In the genomic region with DNA sequence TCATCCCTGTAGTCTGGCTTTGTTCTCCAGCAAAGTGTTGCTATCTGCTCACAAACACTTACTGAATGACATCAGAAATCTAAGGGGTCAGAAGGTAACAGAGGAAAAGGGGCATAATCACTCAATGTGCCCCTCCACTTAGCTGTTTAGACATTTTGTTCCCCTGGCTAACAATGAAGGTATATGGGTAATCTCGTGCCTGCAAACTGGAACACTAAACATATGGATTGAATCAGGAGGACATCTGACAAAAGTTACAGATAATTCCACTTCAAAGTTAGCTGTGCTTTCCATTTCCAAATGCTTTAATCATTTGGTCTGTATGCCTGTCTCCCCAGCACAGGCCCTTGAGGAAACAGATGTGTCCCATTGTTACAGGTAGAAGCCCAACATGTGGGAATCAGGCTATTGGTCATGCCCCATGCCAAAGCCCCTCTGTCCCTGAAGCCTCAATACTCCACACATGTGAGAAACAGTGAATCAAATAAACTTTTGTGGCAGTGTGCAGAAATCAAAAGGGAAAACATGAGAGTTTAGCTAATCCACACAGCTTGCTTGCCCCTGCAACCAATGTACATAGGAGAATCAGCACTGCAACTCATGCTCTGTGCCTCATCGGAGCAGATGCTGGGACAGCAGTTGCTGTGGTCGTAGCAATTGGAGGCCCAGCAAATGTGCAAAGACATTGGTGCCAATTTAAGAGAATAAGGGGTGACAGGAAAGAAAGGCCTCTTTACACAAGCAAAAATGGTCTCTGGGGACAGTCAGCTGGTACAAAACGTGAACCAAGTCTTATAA, we compare ENCODE assay signal across 17 cellular contexts.
DNase-seq lines count a peak whose midpoint lies in the region; ATAC-seq and TF ChIP-seq lines count a peak whose summit lies in the region.
"Had no signal": no experiment of that assay in that cellular context is flagged by ENCODE, and none has a peak within 500 bp of the region (broad histone marks: within the 10 kb centered on the region; RNA-seq: fewer than 3 reads in every experiment).

No MANE protein-coding gene starts in this region.

- TF ChIP-seq CTCF in heart left ventricle (IDR thresholded peaks at IDR 0.05), result no peak

- H3K4me3 ChIP-seq in heart left ventricle, result no peak overlapping the region

- H3K36me3 ChIP-seq in heart left ventricle, result no peaks in the 10 kb centered on the region

- no peaks in the 10 kb centered on the region for H3K27me3 ChIP-seq in heart left ventricle

- DNase-seq in EH (ENCODE audit: low read depth) (peak; percentile 39), heart left ventricle (no peak), sciatic nerve (ENCODE audit: low spot score) (no peak), caudate nucleus (lab: John Stamatoyannopoulos, UW) (no peak), EL (no peak)
- DNase-seq in NK-92 treated with Interleukin-12 subunit alpha and Interleukin-12 subunit beta, amount 100 ng/mL, for 24 hours (lab: John Stamatoyannopoulos, UW), result no peak
- DNase-seq: activated CD4-positive, alpha-beta T cell treated with anti-CD3 and anti-CD28 coated beads for 48 hours; activated T-cell treated with anti-CD3 and anti-CD28 coated beads for 4 hours; cerebellar nuclear complex; HCEC 1CT; hippocampal formation; Karpas-422; NCI-H1417 treated with DMSO at 0.1 percent for 48 hours; stimulated activated naive CD4-positive, alpha-beta T cell treated with Interleukin-2 at 50 U/mL for 16 hours had no signal

- ATAC-seq in SK-N-SH treated with all-trans-retinoic acid at 6 μM for 48 hours, result peak; percentile 62
- peak; percentile 21 to 40 (median 31) for ATAC-seq in heart left ventricle
- peak; percentile 55 for ATAC-seq in sciatic nerve
- ATAC-seq in GM21381 (IDR thresholded peaks at IDR 0.05; ENCODE audit: unreplicated experiment), result no peak
- ATAC-seq: left lobe of liver had no signal

- peaks cover 0 to 64% (median 21%) of the 10 kb centered on the region in 12 donors for H3K4me1 ChIP-seq in heart left ventricle

- WGBS in heart left ventricle, 4 donors, result 27 to 43% (median 33%) methylated on average over 4 of the region's 4 CpGs

- peak overlapping the region; percentile 29 to 79 (median 64) for H3K27ac ChIP-seq in heart left ventricle
- H3K27ac ChIP-seq in caudate nucleus (ENCODE audit: low read depth, low read length), result no peak overlapping the region

- peaks cover 0 to 9% (median 0%) of the 10 kb centered on the region in 12 donors for H3K9me3 ChIP-seq in heart left ventricle

- no peak for TF ChIP-seq POLR2A in heart left ventricle (IDR thresholded peaks at IDR 0.05)

- intact Hi-C loops in heart left ventricle (cut with DNase I), result no loop called here
- intact Hi-C loops in sciatic nerve (cut with DNase I), result no loop called here

TF ChIP-seq in SK-N-SH treated with all-trans-retinoic acid at 6 μM for 48 hours, 23 proteins besides CTCF, POLR2A, EP300 and RAD21 (continues in another document):
- TF ChIP-seq ZNF565 (CRISPR knock-in tag; conservative IDR thresholded peaks at IDR 0.05; ENCODE audit: low read depth) (no peak), CSDC2 (CRISPR knock-in tag; IDR thresholded peaks at IDR 0.05) (no peak), SNAI2 (CRISPR knock-in tag; IDR thresholded peaks at IDR 0.05) (no peak), ZFP3 (CRISPR knock-in tag; IDR thresholded peaks at IDR 0.05) (peak; percentile 53; the same call in 1 of the 2 replicates), PPARA (CRISPR knock-in tag; IDR thresholded peaks at IDR 0.05; ENCODE audit: borderline replicate concordance) (no peak), BACH2 (CRISPR knock-in tag; IDR thresholded peaks at IDR 0.05; ENCODE audit: borderline replicate concordance) (no peak), TOX (CRISPR knock-in tag; IDR thresholded peaks at IDR 0.05; ENCODE audit: borderline replicate concordance) (no peak; the same call in 1 of the 2 replicates), ZNF70 (CRISPR knock-in tag; IDR thresholded peaks at IDR 0.05) (no peak), ZNF8 (CRISPR knock-in tag; IDR thresholded peaks at IDR 0.05) (0 out of 2 replicates have a peak, but pooled peaks have one; percentile 3), ARNTL (CRISPR knock-in tag; IDR thresholded peaks at IDR 0.05; ENCODE audit: borderline replicate concordance, low read depth) (no peak), TCF4 (CRISPR knock-in tag; IDR thresholded peaks at IDR 0.05; ENCODE audit: borderline replicate concordance) (peak; percentile 94), ESRRG (CRISPR knock-in tag; IDR thresholded peaks at IDR 0.05) (no peak), RARB (CRISPR knock-in tag; IDR thresholded peaks at IDR 0.05) (no peak), ZC3H10 (CRISPR knock-in tag; IDR thresholded peaks at IDR 0.05) (no peak), OSR1 (CRISPR knock-in tag; IDR thresholded peaks at IDR 0.05) (no peak)
- TF ChIP-seq, protein P1, sequence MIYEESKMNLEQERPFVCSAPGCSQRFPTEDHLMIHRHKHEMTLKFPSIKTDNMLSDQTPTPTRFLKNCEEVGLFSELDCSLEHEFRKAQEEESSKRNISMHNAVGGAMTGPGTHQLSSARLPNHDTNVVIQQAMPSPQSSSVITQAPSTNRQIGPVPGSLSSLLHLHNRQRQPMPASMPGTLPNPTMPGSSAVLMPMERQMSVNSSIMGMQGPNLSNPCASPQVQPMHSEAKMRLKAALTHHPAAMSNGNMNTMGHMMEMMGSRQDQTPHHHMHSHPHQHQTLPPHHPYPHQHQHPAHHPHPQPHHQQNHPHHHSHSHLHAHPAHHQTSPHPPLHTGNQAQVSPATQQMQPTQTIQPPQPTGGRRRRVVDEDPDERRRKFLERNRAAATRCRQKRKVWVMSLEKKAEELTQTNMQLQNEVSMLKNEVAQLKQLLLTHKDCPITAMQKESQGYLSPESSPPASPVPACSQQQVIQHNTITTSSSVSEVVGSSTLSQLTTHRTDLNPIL (CRISPR knock-in tag; IDR thresholded peaks at IDR 0.05; ENCODE audit: low read depth), result no peak
- TF ChIP-seq, protein P2, sequence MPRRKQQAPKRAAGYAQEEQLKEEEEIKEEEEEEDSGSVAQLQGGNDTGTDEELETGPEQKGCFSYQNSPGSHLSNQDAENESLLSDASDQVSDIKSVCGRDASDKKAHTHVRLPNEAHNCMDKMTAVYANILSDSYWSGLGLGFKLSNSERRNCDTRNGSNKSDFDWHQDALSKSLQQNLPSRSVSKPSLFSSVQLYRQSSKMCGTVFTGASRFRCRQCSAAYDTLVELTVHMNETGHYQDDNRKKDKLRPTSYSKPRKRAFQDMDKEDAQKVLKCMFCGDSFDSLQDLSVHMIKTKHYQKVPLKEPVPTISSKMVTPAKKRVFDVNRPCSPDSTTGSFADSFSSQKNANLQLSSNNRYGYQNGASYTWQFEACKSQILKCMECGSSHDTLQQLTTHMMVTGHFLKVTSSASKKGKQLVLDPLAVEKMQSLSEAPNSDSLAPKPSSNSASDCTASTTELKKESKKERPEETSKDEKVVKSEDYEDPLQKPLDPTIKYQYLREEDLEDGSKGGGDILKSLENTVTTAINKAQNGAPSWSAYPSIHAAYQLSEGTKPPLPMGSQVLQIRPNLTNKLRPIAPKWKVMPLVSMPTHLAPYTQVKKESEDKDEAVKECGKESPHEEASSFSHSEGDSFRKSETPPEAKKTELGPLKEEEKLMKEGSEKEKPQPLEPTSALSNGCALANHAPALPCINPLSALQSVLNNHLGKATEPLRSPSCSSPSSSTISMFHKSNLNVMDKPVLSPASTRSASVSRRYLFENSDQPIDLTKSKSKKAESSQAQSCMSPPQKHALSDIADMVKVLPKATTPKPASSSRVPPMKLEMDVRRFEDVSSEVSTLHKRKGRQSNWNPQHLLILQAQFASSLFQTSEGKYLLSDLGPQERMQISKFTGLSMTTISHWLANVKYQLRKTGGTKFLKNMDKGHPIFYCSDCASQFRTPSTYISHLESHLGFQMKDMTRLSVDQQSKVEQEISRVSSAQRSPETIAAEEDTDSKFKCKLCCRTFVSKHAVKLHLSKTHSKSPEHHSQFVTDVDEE (CRISPR knock-in tag; IDR thresholded peaks at IDR 0.05), result peak; percentile 92
- TF ChIP-seq, protein P3, sequence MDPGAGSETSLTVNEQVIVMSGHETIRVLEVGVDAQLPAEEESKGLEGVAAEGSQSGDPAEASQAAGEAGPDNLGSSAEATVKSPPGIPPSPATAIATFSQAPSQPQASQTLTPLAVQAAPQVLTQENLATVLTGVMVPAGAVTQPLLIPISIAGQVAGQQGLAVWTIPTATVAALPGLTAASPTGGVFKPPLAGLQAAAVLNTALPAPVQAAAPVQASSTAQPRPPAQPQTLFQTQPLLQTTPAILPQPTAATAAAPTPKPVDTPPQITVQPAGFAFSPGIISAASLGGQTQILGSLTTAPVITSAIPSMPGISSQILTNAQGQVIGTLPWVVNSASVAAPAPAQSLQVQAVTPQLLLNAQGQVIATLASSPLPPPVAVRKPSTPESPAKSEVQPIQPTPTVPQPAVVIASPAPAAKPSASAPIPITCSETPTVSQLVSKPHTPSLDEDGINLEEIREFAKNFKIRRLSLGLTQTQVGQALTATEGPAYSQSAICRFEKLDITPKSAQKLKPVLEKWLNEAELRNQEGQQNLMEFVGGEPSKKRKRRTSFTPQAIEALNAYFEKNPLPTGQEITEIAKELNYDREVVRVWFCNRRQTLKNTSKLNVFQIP (CRISPR knock-in tag; IDR thresholded peaks at IDR 0.05; ENCODE audit: borderline replicate concordance, low read depth), result no peak
- TF ChIP-seq, protein P4, sequence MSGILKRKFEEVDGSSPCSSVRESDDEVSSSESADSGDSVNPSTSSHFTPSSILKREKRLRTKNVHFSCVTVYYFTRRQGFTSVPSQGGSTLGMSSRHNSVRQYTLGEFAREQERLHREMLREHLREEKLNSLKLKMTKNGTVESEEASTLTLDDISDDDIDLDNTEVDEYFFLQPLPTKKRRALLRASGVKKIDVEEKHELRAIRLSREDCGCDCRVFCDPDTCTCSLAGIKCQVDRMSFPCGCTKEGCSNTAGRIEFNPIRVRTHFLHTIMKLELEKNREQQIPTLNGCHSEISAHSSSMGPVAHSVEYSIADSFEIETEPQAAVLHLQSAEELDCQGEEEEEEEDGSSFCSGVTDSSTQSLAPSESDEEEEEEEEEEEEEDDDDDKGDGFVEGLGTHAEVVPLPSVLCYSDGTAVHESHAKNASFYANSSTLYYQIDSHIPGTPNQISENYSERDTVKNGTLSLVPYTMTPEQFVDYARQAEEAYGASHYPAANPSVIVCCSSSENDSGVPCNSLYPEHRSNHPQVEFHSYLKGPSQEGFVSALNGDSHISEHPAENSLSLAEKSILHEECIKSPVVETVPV (CRISPR knock-in tag; IDR thresholded peaks at IDR 0.05), result no peak
